30 cellular contexts compared by ENCODE assay signal in genomic region chr7:71885487-71885886, GRCh38.
"Had no signal": no experiment of that assay in that cellular context is flagged by ENCODE, and none has a peak within 500 bp of the region (broad histone marks: within the 10 kb centered on the region; RNA-seq: fewer than 3 reads in every experiment).

No MANE protein-coding gene starts in this region.

- DNase-seq: activated CD4-positive, alpha-beta T cell treated with anti-CD3 and anti-CD28 coated beads for 48 hours; activated CD4-positive, alpha-beta T cell treated with anti-CD3 and anti-CD28 coated beads, Interleukin-2, amount 50 U/mL, for 48 hours; activated CD8-positive, alpha-beta memory T cell treated with anti-CD3 and anti-CD28 coated beads for 24 hours; activated gamma-delta T cell; activated naive CD4-positive, alpha-beta T cell treated with anti-CD3 and anti-CD28 coated beads, Interleukin-2, amount 10 ng/mL, durations not matched to agents 7 days and 5 days; amniotic stem cell; central memory CD4-positive, alpha-beta T cell; effector CD8-positive, alpha-beta T cell; gastrocnemius medialis; glutamatergic neuron; left lung; lower lobe of right lung; mesenchymal stem cell; naive thymus-derived CD8-positive, alpha-beta T cell; ovary; stimulated activated CD4-positive, alpha-beta T cell treated with anti-CD3 and anti-CD28 coated beads, Interleukin-1b, Interleukin-23, amount 100 ng/mL, for 48 hours; stimulated activated CD4-positive, alpha-beta T cell treated with anti-CD3 and anti-CD28 coated beads, Interleukin-4, amount 100 ng/mL, for 4 hours; stimulated activated CD8-positive, alpha-beta memory T cell treated with anti-CD3 and anti-CD28 coated beads, Interleukin-4, amount 100 ng/mL, for 48 hours; stimulated activated naive CD8-positive, alpha-beta T cell treated with anti-CD3 and anti-CD28 coated beads, Interleukin-15, amount 100 ng/mL, for 72 hours; T-helper 17 cell; T1000; thyroid gland; upper lobe of right lung; WERI-Rb-1 had no signal

- H3K27ac Mint-ChIP-seq: activated naive CD4-positive, alpha-beta T cell treated with anti-CD3 and anti-CD28 coated beads, Interleukin-2, amount 10 ng/mL, durations not matched to agents 7 days and 5 days; naive thymus-derived CD8-positive, alpha-beta T cell; progenitor cell of endocrine pancreas; stimulated activated memory B cell treated with anti-CD40 and anti-IgM and Interleukin-4, amounts not matched to agents 10 μg/mL and 1 μg/mL and 100 μg/mL, for 72 hours; T-helper 17 cell had no signal

- H3K4me1 ChIP-seq: gastrocnemius medialis, left lung, lower lobe of right lung, thyroid gland, upper lobe of right lung had no signal

- H3K36me3 ChIP-seq: gastrocnemius medialis, left lung, lower lobe of right lung, neutrophil, ovary, thyroid gland, upper lobe of right lung, WERI-Rb-1 had no signal

- H3K27me3 ChIP-seq: gastrocnemius medialis, left lung, neutrophil, ovary, thyroid gland, upper lobe of right lung had no signal

- FAIRE-seq: islet of Langerhans had no signal

- H3K27me3 Mint-ChIP-seq: activated naive CD4-positive, alpha-beta T cell treated with anti-CD3 and anti-CD28 coated beads, Interleukin-2, amount 10 ng/mL, durations not matched to agents 7 days and 5 days; stimulated activated memory B cell treated with anti-CD40 and anti-IgM and Interleukin-4, amounts not matched to agents 10 μg/mL and 1 μg/mL and 100 μg/mL, for 72 hours; stimulated activated naive CD8-positive, alpha-beta T cell treated with anti-CD3 and anti-CD28 coated beads, Interleukin-15, amount 100 ng/mL, for 72 hours; T-helper 17 cell had no signal

- H3K4me2 ChIP-seq: smooth muscle cell had no signal

- H3K4me3 Mint-ChIP-seq: activated naive CD4-positive, alpha-beta T cell treated with anti-CD3 and anti-CD28 coated beads, Interleukin-2, amount 10 ng/mL, durations not matched to agents 7 days and 5 days; naive thymus-derived CD8-positive, alpha-beta T cell; stimulated activated memory B cell treated with anti-CD40 and anti-IgM and Interleukin-4, amounts not matched to agents 10 μg/mL and 1 μg/mL and 100 μg/mL, for 72 hours; stimulated activated naive CD8-positive, alpha-beta T cell treated with anti-CD3 and anti-CD28 coated beads, Interleukin-15, amount 100 ng/mL, for 72 hours; T-helper 17 cell had no signal

- H3K4me3 ChIP-seq: gastrocnemius medialis, left lung, lower lobe of right lung, ovary, smooth muscle cell, thyroid gland, upper lobe of right lung had no signal

- H3K9me3 ChIP-seq: gastrocnemius medialis, lower lobe of right lung, thyroid gland, upper lobe of right lung had no signal

- H3K36me3 Mint-ChIP-seq: activated naive CD4-positive, alpha-beta T cell treated with anti-CD3 and anti-CD28 coated beads, Interleukin-2, amount 10 ng/mL, durations not matched to agents 7 days and 5 days; stimulated activated memory B cell treated with anti-CD40 and anti-IgM and Interleukin-4, amounts not matched to agents 10 μg/mL and 1 μg/mL and 100 μg/mL, for 72 hours had no signal

- H3K4me1 Mint-ChIP-seq: activated naive CD4-positive, alpha-beta T cell treated with anti-CD3 and anti-CD28 coated beads, Interleukin-2, amount 10 ng/mL, durations not matched to agents 7 days and 5 days; naive thymus-derived CD8-positive, alpha-beta T cell; stimulated activated memory B cell treated with anti-CD40 and anti-IgM and Interleukin-4, amounts not matched to agents 10 μg/mL and 1 μg/mL and 100 μg/mL, for 72 hours; stimulated activated naive CD8-positive, alpha-beta T cell treated with anti-CD3 and anti-CD28 coated beads, Interleukin-15, amount 100 ng/mL, for 72 hours; T-helper 17 cell had no signal

- H3K27ac ChIP-seq: gastrocnemius medialis, left lung, lower lobe of right lung, neutrophil, ovary, thyroid gland, upper lobe of right lung, WERI-Rb-1 had no signal

- ATAC-seq: activated CD4-positive, CD25-positive, alpha-beta regulatory T cell treated with anti-CD3 and anti-CD28 coated beads, Interleukin-2, amount 50 U/mL, for 24 hours; gastrocnemius medialis; left lung; lower lobe of right lung; naive thymus-derived CD8-positive, alpha-beta T cell; stimulated activated memory B cell treated with anti-CD40 and anti-IgM and Interleukin-4, amounts not matched to agents 10 μg/mL and 1 μg/mL and 100 μg/mL, for 72 hours; stimulated activated naive CD8-positive, alpha-beta T cell treated with anti-CD3 and anti-CD28 coated beads, Interleukin-15, amount 100 ng/mL, for 72 hours; T-helper 17 cell; upper lobe of right lung had no signal
